Comparison of ENCODE assay signal across 8 cellular contexts in genomic region chr14:20412876-20413784, GRCh38. TPM values are rescaled to one million over a fixed set of nuclear protein-coding genes. Genes with fewer than 3 reads are reported as not detected.
DNase-seq lines count a peak whose midpoint lies in the region; ATAC-seq and TF ChIP-seq lines count a peak whose summit lies in the region.

TSS of gene TEP1 (minus strand) at chr14:20413501. CDS start at chr14:20408439, 5,062 bp downstream.

- TF ChIP-seq CTCF in GM12875 (IDR thresholded peaks at IDR 0.05; ENCODE audit: borderline replicate concordance, insufficient read depth, low read depth, low read length) (no peak), progenitor cell of endocrine pancreas (IDR thresholded peaks at IDR 0.05; ENCODE audit: unreplicated experiment) (no peak), upper lobe of left lung (IDR thresholded peaks at IDR 0.05) (peak in 2 of 6 experiments; percentile 9 to 27)

- H3K4me3 Mint-ChIP-seq in T-helper 17 cell (peak within 1 kb of the TSS; percentile 99), progenitor cell of endocrine pancreas (ENCODE audit: low read depth) (peak within 1 kb of the TSS; percentile 83)

- H3K4me1 ChIP-seq in upper lobe of left lung, result peaks cover 14 to 26% (median 19%) of the 10 kb centered on the region in 4 donors

- H3K36me3 ChIP-seq in upper lobe of left lung, result peaks cover 0 to 7% (median 4%) of the 10 kb centered on the region in 4 donors

- peak in 3 of 4 donors; percentile 14 to 90 (median 78) for TF ChIP-seq POLR2A in upper lobe of left lung (IDR thresholded peaks at IDR 0.05)

- H3K9me3 Mint-ChIP-seq in progenitor cell of endocrine pancreas (ENCODE audit: low read depth), result no peaks in the 10 kb centered on the region

- ATAC-seq in HG02852 (IDR thresholded peaks at IDR 0.05; ENCODE audit: unreplicated experiment) (peak; percentile 75), T-helper 17 cell (peak; percentile 80), left ventricle myocardium superior (peak; percentile 98), upper lobe of left lung (ENCODE audit: low FRiP score in 2 of 2) (peak; percentile 97 to 98)

- peak within 1 kb of the TSS; percentile 67 for H3K4me3 ChIP-seq in GM12875 (ENCODE audit: low read depth, low read length)
- peak within 1 kb of the TSS; percentile 54 to 80 (median 76) for H3K4me3 ChIP-seq in upper lobe of left lung

- H3K4me1 Mint-ChIP-seq in T-helper 17 cell, result peaks cover 44% of the 10 kb centered on the region
- peaks cover 28% of the 10 kb centered on the region for H3K4me1 Mint-ChIP-seq in progenitor cell of endocrine pancreas (ENCODE audit: low read depth)

- H3K27ac ChIP-seq in upper lobe of left lung, result peak within 1 kb of the TSS; percentile 92 to 98 (median 98)

- peak within 1 kb of the TSS; percentile 97 for H3K27ac Mint-ChIP-seq in T-helper 17 cell
- peak within 1 kb of the TSS; percentile 91 for H3K27ac Mint-ChIP-seq in progenitor cell of endocrine pancreas

- H3K9me3 ChIP-seq in T-helper 17 cell (ENCODE audit: control insufficient read depth, low read length, poor library complexity, severe bottlenecking), result no peaks in the 10 kb centered on the region
- H3K9me3 ChIP-seq in upper lobe of left lung, result no peaks in the 10 kb centered on the region

- DNase-seq in NCI-H1694 (lab: John Stamatoyannopoulos, UW) (peak; percentile 60), T-helper 17 cell (peak; percentile 42 to 65 (median 63)), amygdala (lab: John Stamatoyannopoulos, UW) (peak in 52 of 56 donors; percentile 10 to 87 (median 59)), left ventricle myocardium superior (peak; percentile 93), progenitor cell of endocrine pancreas (ENCODE audit: low spot score, unreplicated experiment) (peak; percentile 63), upper lobe of left lung (peak; percentile 93 to 96)

- WGBS in upper lobe of left lung, 2 donors, result 0% methylated on average over 36 to 39 of the region's 44 CpGs

- H3K27me3 Mint-ChIP-seq in T-helper 17 cell (no peaks in the 10 kb centered on the region), progenitor cell of endocrine pancreas (no peaks in the 10 kb centered on the region)

- H3K27me3 ChIP-seq in upper lobe of left lung, result no peaks in the 10 kb centered on the region

- H3K36me3 Mint-ChIP-seq in T-helper 17 cell (ENCODE audit: low read depth), result peaks cover 5% of the 10 kb centered on the region
- no peaks in the 10 kb centered on the region for H3K36me3 Mint-ChIP-seq in progenitor cell of endocrine pancreas (ENCODE audit: insufficient read depth)

- TF ChIP-seq EP300 in upper lobe of left lung (IDR thresholded peaks at IDR 0.05), result peak in 1 of 4 donors; percentile 31

- intact Hi-C loops in left ventricle myocardium superior (cut with micrococcal nuclease), result loop anchor here (10.0 kb wide), 1 partner anchor 192 kb away; no protein-coding TSS in a partner anchor

RNA-seq across cellular contexts. Expression of gene TEP1, which starts in this region (rescaled TPM):
- total RNA-seq in T-helper 17 cell (10 to 100 TPM; 36.9 to 43.9 TPM), left ventricle myocardium superior (10.5 TPM), progenitor cell of endocrine pancreas (26.5 and 28.5 TPM in 2 replicates), upper lobe of left lung (10 to 100 TPM; 23.3 to 97.4 (median 39.6) TPM)

Comparison
In these comparisons a context has a peak if more than half of its experiments do, and no peak if none do; other contexts are left out.
1. Peak in every context shown above with its lines: DNase-seq, ATAC-seq, H3K4me3 ChIP-seq and H3K27ac ChIP-seq.